ENCODE assay signal across 1 cellular context in genomic region chr4:123743821-123744220, GRCh38.
TF ChIP-seq lines count a peak whose summit lies in the region.

No MANE protein-coding gene starts in this region.

TF ChIP-seq in HepG2, 621 proteins besides CTCF, POLR2A, EP300 and RAD21 (continued from another document):
- no peak for TF ChIP-seq POLR2AphosphoS2 (IDR thresholded peaks at IDR 0.05; ENCODE audit: low read depth, low read length)
- no peak for TF ChIP-seq ZNF318 (CRISPR knock-in tag; IDR thresholded peaks at IDR 0.05)
- TF ChIP-seq ZNF263 (CRISPR knock-in tag; IDR thresholded peaks at IDR 0.05) = no peak
- no peak for TF ChIP-seq EED (CRISPR knock-in tag; IDR thresholded peaks at IDR 0.05)
- TF ChIP-seq ZNF550 (CRISPR knock-in tag; IDR thresholded peaks at IDR 0.05; ENCODE audit: borderline replicate concordance) = no peak
- TF ChIP-seq EZH2 (conservative IDR thresholded peaks at IDR 0.05; ENCODE audit: low read depth, low read length) = no peak
- TF ChIP-seq ZNF160 (CRISPR knock-in tag; IDR thresholded peaks at IDR 0.05) = no peak
- no peak for TF ChIP-seq HIC2 (CRISPR knock-in tag; IDR thresholded peaks at IDR 0.05; ENCODE audit: low read depth)
- TF ChIP-seq MYPOP (CRISPR knock-in tag; IDR thresholded peaks at IDR 0.05) = no peak
- no peak for TF ChIP-seq REL (CRISPR knock-in tag; conservative IDR thresholded peaks at IDR 0.05)
- TF ChIP-seq, protein P1, sequence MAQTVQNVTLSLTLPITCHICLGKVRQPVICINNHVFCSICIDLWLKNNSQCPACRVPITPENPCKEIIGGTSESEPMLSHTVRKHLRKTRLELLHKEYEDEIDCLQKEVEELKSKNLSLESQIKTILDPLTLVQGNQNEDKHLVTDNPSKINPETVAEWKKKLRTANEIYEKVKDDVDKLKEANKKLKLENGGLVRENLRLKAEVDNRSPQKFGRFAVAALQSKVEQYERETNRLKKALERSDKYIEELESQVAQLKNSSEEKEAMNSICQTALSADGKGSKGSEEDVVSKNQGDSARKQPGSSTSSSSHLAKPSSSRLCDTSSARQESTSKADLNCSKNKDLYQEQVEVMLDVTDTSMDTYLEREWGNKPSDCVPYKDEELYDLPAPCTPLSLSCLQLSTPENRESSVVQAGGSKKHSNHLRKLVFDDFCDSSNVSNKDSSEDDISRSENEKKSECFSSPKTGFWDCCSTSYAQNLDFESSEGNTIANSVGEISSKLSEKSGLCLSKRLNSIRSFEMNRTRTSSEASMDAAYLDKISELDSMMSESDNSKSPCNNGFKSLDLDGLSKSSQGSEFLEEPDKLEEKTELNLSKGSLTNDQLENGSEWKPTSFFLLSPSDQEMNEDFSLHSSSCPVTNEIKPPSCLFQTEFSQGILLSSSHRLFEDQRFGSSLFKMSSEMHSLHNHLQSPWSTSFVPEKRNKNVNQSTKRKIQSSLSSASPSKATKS (CRISPR knock-in tag; IDR thresholded peaks at IDR 0.05) = no peak
- no peak for TF ChIP-seq ZNF510 (CRISPR knock-in tag; IDR thresholded peaks at IDR 0.05; ENCODE audit: low read depth)
- TF ChIP-seq, protein P2, sequence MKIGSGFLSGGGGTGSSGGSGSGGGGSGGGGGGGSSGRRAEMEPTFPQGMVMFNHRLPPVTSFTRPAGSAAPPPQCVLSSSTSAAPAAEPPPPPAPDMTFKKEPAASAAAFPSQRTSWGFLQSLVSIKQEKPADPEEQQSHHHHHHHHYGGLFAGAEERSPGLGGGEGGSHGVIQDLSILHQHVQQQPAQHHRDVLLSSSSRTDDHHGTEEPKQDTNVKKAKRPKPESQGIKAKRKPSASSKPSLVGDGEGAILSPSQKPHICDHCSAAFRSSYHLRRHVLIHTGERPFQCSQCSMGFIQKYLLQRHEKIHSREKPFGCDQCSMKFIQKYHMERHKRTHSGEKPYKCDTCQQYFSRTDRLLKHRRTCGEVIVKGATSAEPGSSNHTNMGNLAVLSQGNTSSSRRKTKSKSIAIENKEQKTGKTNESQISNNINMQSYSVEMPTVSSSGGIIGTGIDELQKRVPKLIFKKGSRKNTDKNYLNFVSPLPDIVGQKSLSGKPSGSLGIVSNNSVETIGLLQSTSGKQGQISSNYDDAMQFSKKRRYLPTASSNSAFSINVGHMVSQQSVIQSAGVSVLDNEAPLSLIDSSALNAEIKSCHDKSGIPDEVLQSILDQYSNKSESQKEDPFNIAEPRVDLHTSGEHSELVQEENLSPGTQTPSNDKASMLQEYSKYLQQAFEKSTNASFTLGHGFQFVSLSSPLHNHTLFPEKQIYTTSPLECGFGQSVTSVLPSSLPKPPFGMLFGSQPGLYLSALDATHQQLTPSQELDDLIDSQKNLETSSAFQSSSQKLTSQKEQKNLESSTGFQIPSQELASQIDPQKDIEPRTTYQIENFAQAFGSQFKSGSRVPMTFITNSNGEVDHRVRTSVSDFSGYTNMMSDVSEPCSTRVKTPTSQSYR (CRISPR knock-in tag; IDR thresholded peaks at IDR 0.05; ENCODE audit: borderline replicate concordance) = no peak
